Comparison of ENCODE assay signal across 20 cellular contexts in genomic region chr9:113139225-113139829, GRCh38.
"Had no signal": no experiment of that assay in that cellular context is flagged by ENCODE, and none has a peak within 500 bp of the region (broad histone marks: within the 10 kb centered on the region; RNA-seq: fewer than 3 reads in every experiment).

No MANE protein-coding gene starts in this region.

- DNase-seq: activated CD4-positive, alpha-beta T cell treated with anti-CD3 and anti-CD28 coated beads, Interleukin-2, amount 10 ng/mL, durations not matched to agents 7 days and 5 days; activated CD8-positive, alpha-beta memory T cell treated with anti-CD3 and anti-CD28 coated beads for 24 hours; activated naive CD8-positive, alpha-beta T cell treated with anti-CD3 and anti-CD28 coated beads, Interleukin-2, amount 10 ng/mL, durations not matched to agents 7 days and 5 days; heart left ventricle; islet precursor cell; left ventricle myocardium inferior; stimulated activated CD4-positive, alpha-beta T cell treated with anti-CD3 and anti-CD28 coated beads, Interleukin-4, amount 100 ng/mL, for 4 hours; stimulated activated CD8-positive, alpha-beta memory T cell treated with anti-CD3 and anti-CD28 coated beads, Interleukin-4, amount 100 ng/mL, for 48 hours; stimulated activated naive CD4-positive, alpha-beta T cell treated with Interleukin-2 at 50 U/mL for 16 hours; upper lobe of left lung had no signal

- H3K36me3 ChIP-seq: ascending aorta, heart left ventricle, left ventricle myocardium inferior, SJSA1, suprapubic skin, upper lobe of left lung had no signal

- H3K4me3 Mint-ChIP-seq: activated CD4-positive, alpha-beta T cell treated with anti-CD3 and anti-CD28 coated beads, Interleukin-2, amount 10 ng/mL, durations not matched to agents 7 days and 5 days; activated naive CD8-positive, alpha-beta T cell treated with anti-CD3 and anti-CD28 coated beads, Interleukin-2, amount 10 ng/mL, durations not matched to agents 7 days and 5 days; activated T-helper 1 cell treated with anti-CD3 and anti-CD28 coated beads, Interleukin-12 subunit alpha, Interleukin-12 subunit beta, Interleukin-2, Interleukin-4 antibody, amounts not matched to agents 30 ng/mL and 10 ng/mL and 1 ng/mL, durations not matched to agents 14 hours and 24 hours and 36 hours; memory B cell; nephron; T-helper 2 cell treated with Interferon-gamma antibody and Interleukin-4, amounts not matched to agents 5 μg/mL and 100 μg/mL, for 36 hours had no signal

- ATAC-seq: esophagus mucosa, heart left ventricle had no signal

- H3K4me3 ChIP-seq: ascending aorta, heart left ventricle, left ventricle myocardium inferior, SJSA1, skin epidermis, suprapubic skin, upper lobe of left lung had no signal

- H3K4me1 ChIP-seq: ascending aorta, heart left ventricle, left ventricle myocardium inferior, SJSA1, upper lobe of left lung had no signal

- H3K9me3 Mint-ChIP-seq: activated T-helper 1 cell treated with anti-CD3 and anti-CD28 coated beads, Interleukin-12 subunit alpha, Interleukin-12 subunit beta, Interleukin-2, Interleukin-4 antibody, amounts not matched to agents 30 ng/mL and 10 ng/mL and 1 ng/mL, durations not matched to agents 14 hours and 24 hours and 36 hours; T-helper 2 cell treated with Interferon-gamma antibody and Interleukin-4, amounts not matched to agents 5 μg/mL and 100 μg/mL, for 36 hours had no signal

- H3K4me1 Mint-ChIP-seq: activated CD4-positive, alpha-beta T cell treated with anti-CD3 and anti-CD28 coated beads, Interleukin-2, amount 10 ng/mL, durations not matched to agents 7 days and 5 days; activated naive CD8-positive, alpha-beta T cell treated with anti-CD3 and anti-CD28 coated beads, Interleukin-2, amount 10 ng/mL, durations not matched to agents 7 days and 5 days; memory B cell; nephron had no signal

- H3K27ac ChIP-seq: ascending aorta, heart left ventricle, left ventricle myocardium inferior, SJSA1, skin epidermis, suprapubic skin, upper lobe of left lung had no signal

- H3K27ac Mint-ChIP-seq: activated CD4-positive, alpha-beta T cell treated with anti-CD3 and anti-CD28 coated beads, Interleukin-2, amount 10 ng/mL, durations not matched to agents 7 days and 5 days; activated naive CD8-positive, alpha-beta T cell treated with anti-CD3 and anti-CD28 coated beads, Interleukin-2, amount 10 ng/mL, durations not matched to agents 7 days and 5 days; activated T-helper 1 cell treated with anti-CD3 and anti-CD28 coated beads, Interleukin-12 subunit alpha, Interleukin-12 subunit beta, Interleukin-2, Interleukin-4 antibody, amounts not matched to agents 30 ng/mL and 10 ng/mL and 1 ng/mL, durations not matched to agents 14 hours and 24 hours and 36 hours; memory B cell; nephron; T-helper 2 cell treated with Interferon-gamma antibody and Interleukin-4, amounts not matched to agents 5 μg/mL and 100 μg/mL, for 36 hours had no signal

- H3K27me3 ChIP-seq: ascending aorta, SJSA1, suprapubic skin, upper lobe of left lung had no signal

- FAIRE-seq: bronchial epithelial cell had no signal

- H3K36me3 Mint-ChIP-seq: activated naive CD8-positive, alpha-beta T cell treated with anti-CD3 and anti-CD28 coated beads, Interleukin-2, amount 10 ng/mL, durations not matched to agents 7 days and 5 days; memory B cell had no signal

- H3K9me3 ChIP-seq: ascending aorta, SJSA1, suprapubic skin, upper lobe of left lung had no signal
